In genomic region chr6:143079325-143079640, GRCh38 we compare ENCODE assay signal across 19 cellular contexts. TPM values are rescaled to one million over a fixed set of nuclear protein-coding genes. Genes with fewer than 3 reads are reported as not detected.
DNase-seq lines count a peak whose midpoint lies in the region; ATAC-seq, FAIRE-seq and TF ChIP-seq lines count a peak whose summit lies in the region.
"Had no signal": no experiment of that assay in that cellular context is flagged by ENCODE, and none has a peak within 500 bp of the region (broad histone marks: within the 10 kb centered on the region; RNA-seq: fewer than 3 reads in every experiment).

No MANE protein-coding gene starts in this region.

- H3K9me3 ChIP-seq in right lobe of liver, result no peaks in the 10 kb centered on the region
- H3K9me3 ChIP-seq in small intestine (ENCODE audit: control insufficient read depth, low read depth), result no peaks in the 10 kb centered on the region
- peaks cover 7% of the 10 kb centered on the region for H3K9me3 ChIP-seq in mammary epithelial cell (replicated peaks; ENCODE audit: insufficient read depth, low read length)

- H3K9me3 Mint-ChIP-seq in WTC11, result peaks cover 9% of the 10 kb centered on the region

- no peaks in the 10 kb centered on the region for H3K27me3 ChIP-seq in right lobe of liver
- no peaks in the 10 kb centered on the region for H3K27me3 ChIP-seq in small intestine (ENCODE audit: control insufficient read depth in 2 of 2, insufficient read depth in 2 of 2, low read length in 2 of 2)
- no peaks in the 10 kb centered on the region for H3K27me3 ChIP-seq in mammary epithelial cell (ENCODE audit: insufficient read depth, low read length)

- POLR2A ChIA-PET in WTC11 (lab: Charles Lee), result no interaction called here

- intact Hi-C loops in right lobe of liver (cut with DNase I), result no loop called here
- intact Hi-C loops in mammary epithelial cell (cut with micrococcal nuclease), result no loop called here

- TF ChIP-seq CTCF in WTC11 (IDR thresholded peaks at IDR 0.05), result no peak
- TF ChIP-seq CTCF in right lobe of liver (IDR thresholded peaks at IDR 0.05), result no peak
- TF ChIP-seq CTCF in mammary epithelial cell (conservative IDR thresholded peaks at IDR 0.05 in 1 of 2, IDR thresholded peaks at IDR 0.05 in 1 of 2; ENCODE audit: extremely low read depth in 1 of 2, insufficient read depth in 1 of 2, low read depth in 1 of 2, low read length in 2 of 2), result no peak

- peaks cover 3% of the 10 kb centered on the region for H3K36me3 Mint-ChIP-seq in WTC11

- dilution Hi-C loops in mammary epithelial cell (cut with HindIII; ENCODE audit: low sequenced_read_pairs), result no loop called here

- in situ Hi-C loops in mammary epithelial cell (cut with MboI; ENCODE audit: low sequenced_read_pairs in 2 of 2), result no loop called here

- H3K36me3 ChIP-seq in right lobe of liver (no peaks in the 10 kb centered on the region), small intestine (ENCODE audit: control insufficient read depth in 2 of 2, insufficient read depth in 2 of 2, low read length in 2 of 2) (no peaks in the 10 kb centered on the region), mammary epithelial cell (ENCODE audit: insufficient read depth, low read length) (no peaks in the 10 kb centered on the region)

- no peaks in the 10 kb centered on the region for H4K20me1 ChIP-seq in mammary epithelial cell (ENCODE audit: insufficient read depth, low read length)

- no peaks in the 10 kb centered on the region for H3K27me3 Mint-ChIP-seq in WTC11 (ENCODE audit: low read depth)
- H3K27me3 Mint-ChIP-seq: CD4-positive, alpha-beta memory T cell had no signal

- H3K4me3 Mint-ChIP-seq in WTC11, result no peak overlapping the region
- H3K4me3 Mint-ChIP-seq: H9 had no signal

- H3K4me2 ChIP-seq in mammary epithelial cell (ENCODE audit: insufficient read depth, low read depth, low read length), result no peak overlapping the region

- H3K27ac ChIP-seq in right lobe of liver, result peak overlapping the region in 2 of 3 donors; percentile 46 to 70
- H3K27ac ChIP-seq in small intestine (ENCODE audit: low read depth in 1 of 2, low read length in 1 of 2), result no peak overlapping the region
- no peak overlapping the region for H3K27ac ChIP-seq in mammary epithelial cell (ENCODE audit: insufficient read depth, low read depth, low read length)
- H3K27ac ChIP-seq: GM23248 had no signal

- H2AFZ ChIP-seq in mammary epithelial cell (ENCODE audit: low read depth, low read length), result no peak overlapping the region
- H2AFZ ChIP-seq: GM23248 had no signal

- ATAC-seq in WTC11, result no peak
- peak; percentile 81 for ATAC-seq in left lobe of liver
- peak; percentile 80 to 93 (median 88) for ATAC-seq in right lobe of liver
- ATAC-seq: GM12878, HCT116 had no signal

- DNase-seq in WTC11 (ENCODE audit: low spot score) (no peak), left lobe of liver (ENCODE audit: low spot score) (no peak), right lobe of liver (no peak), small intestine (peak; percentile 44), SW480 (ENCODE audit: low spot score) (no peak), mammary epithelial cell (no peak)
- DNase-seq in activated T-cell treated with anti-CD3 and anti-CD28 coated beads, Interleukin-2, amount 50 U/mL, for 48 hours, result no peak
- DNase-seq: C1 segment of cervical spinal cord; Calu3; CD4-positive, alpha-beta memory T cell; COR-L47; DMS79; EL; GDM1; GM23248; H9 had no signal

- peaks cover 29% of the 10 kb centered on the region for H3K79me2 ChIP-seq in mammary epithelial cell (ENCODE audit: insufficient read depth, low read length)

- no peak overlapping the region for H3K4me3 ChIP-seq in right lobe of liver
- H3K4me3 ChIP-seq in small intestine (ENCODE audit: low read depth in 1 of 2, low read length in 2 of 2), result no peak overlapping the region
- no peak overlapping the region for H3K4me3 ChIP-seq in mammary epithelial cell (replicated peaks in 1 of 3; ENCODE audit: insufficient read depth in 1 of 3, low read depth in 2 of 3, low read length in 3 of 3)
- H3K4me3 ChIP-seq: GM12878, GM23248 had no signal

- CTCF ChIA-PET in WTC11 (lab: Charles Lee) (no interaction called here), mammary epithelial cell (lab: Charles Lee; ENCODE audit: low non-redundant PET) (no interaction called here)

- H3K4me1 ChIP-seq in right lobe of liver (peaks cover 0 to 21% (median 9%) of the 10 kb centered on the region in 4 donors), small intestine (ENCODE audit: control insufficient read depth in 2 of 2, insufficient read depth in 1 of 2, low read depth in 1 of 2, low read length in 1 of 2) (peaks cover 0 to 2% of the 10 kb centered on the region in 2 donors), mammary epithelial cell (ENCODE audit: insufficient read depth, low read length) (no peaks in the 10 kb centered on the region)

- TF ChIP-seq POLR2A in right lobe of liver (IDR thresholded peaks at IDR 0.05), result no peak

- no peak for FAIRE-seq in small intestine (lab: Jason Lieb, UNC)
- FAIRE-seq: GM12878, GM19239 had no signal

- BruUV-seq in mammary epithelial cell (replicated peaks; lab: Mats Ljungman, UMichigan), result no TSS peak

- peak overlapping the region; percentile 60 for H3K27ac Mint-ChIP-seq in WTC11
- H3K27ac Mint-ChIP-seq: CD4-positive, alpha-beta memory T cell had no signal

- peaks cover 19% of the 10 kb centered on the region for H3K4me1 Mint-ChIP-seq in WTC11
- H3K4me1 Mint-ChIP-seq: CD4-positive, alpha-beta memory T cell had no signal

- H3K9ac ChIP-seq in mammary epithelial cell (ENCODE audit: insufficient read depth, low read length), result no peak overlapping the region
- H3K9ac ChIP-seq: GM23248 had no signal

TF ChIP-seq in WTC11, 78 proteins besides CTCF, POLR2A, EP300 and RAD21:
- no peak for TF ChIP-seq ESRRA (CRISPR knock-in tag; IDR thresholded peaks at IDR 0.05; ENCODE audit: borderline replicate concordance)
- TF ChIP-seq NR2C2 (CRISPR knock-in tag; IDR thresholded peaks at IDR 0.05), result no peak
TF ChIP-seq in WTC11: peak in this region for 0.

RNA-seq across cellular contexts. Expression of gene AIG1, which starts 18.6 kb away (rescaled TPM):
- total RNA-seq in WTC11 (2021) (38.8 to 44.0 TPM (median 39.3 TPM) in 3 replicates), left lobe of liver (96.8 TPM), right lobe of liver (100 to 1,000 TPM in 5 of 6 experiments, 10 to 100 TPM in 1; 81.4 to 151 (median 111) TPM), mammary epithelial cell (100 to 1,000 TPM in 1 of 2 donors, 10 to 100 TPM in 1; 93.9 to 113 TPM)
- polyA plus RNA-seq in small intestine (10 to 100 TPM; 56.6 to 83.0 (median 75.1) TPM), mammary epithelial cell (93.8 TPM)
- 135 TPM for polyA minus RNA-seq in mammary epithelial cell

Comparison
In these comparisons a context has a peak if more than half of its experiments do, and no peak if none do; other contexts are left out.
1. H3K27ac ChIP-seq: peak in right lobe of liver (2 of 3); none in small intestine (0 of 2) and mammary epithelial cell (single experiment).